Comparison of ENCODE assay signal across 1 cellular context in the genomic region with DNA sequence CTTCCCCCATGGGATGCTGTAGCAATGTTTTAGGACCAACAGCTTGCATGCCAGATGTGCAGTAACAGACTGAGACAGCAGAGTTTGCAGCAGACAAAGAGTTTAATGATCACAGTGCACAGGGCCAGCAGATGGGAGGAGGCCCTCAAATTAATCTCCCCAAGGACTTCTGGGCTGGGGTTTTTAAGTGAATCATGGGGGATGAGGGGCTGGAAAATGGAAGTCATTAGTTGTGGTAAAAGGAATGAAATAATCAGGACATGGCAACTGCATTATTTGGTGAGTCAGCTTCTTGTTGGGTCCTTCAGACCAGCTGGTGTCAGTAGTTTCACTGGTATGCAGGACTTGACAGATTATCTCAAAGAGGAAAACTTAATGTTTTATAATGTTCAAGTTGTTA.
TF ChIP-seq lines count a peak whose summit lies in the region.

No MANE protein-coding gene starts in this region.

TF ChIP-seq in K562, 482 proteins besides CTCF, POLR2A, EP300 and RAD21 (continued from another document):
- TF ChIP-seq ZNF707 (CRISPR knock-in tag; conservative IDR thresholded peaks at IDR 0.05) (no peak), CBX3 (IDR thresholded peaks at IDR 0.05; ENCODE audit: borderline replicate concordance in 1 of 2, low read length in 2 of 2) (no peak), ZKSCAN3 (CRISPR knock-in tag; IDR thresholded peaks at IDR 0.05) (no peak), TEAD4 (IDR thresholded peaks at IDR 0.05; ENCODE audit: low read length) (no peak), TEAD4 (CRISPR knock-in tag; IDR thresholded peaks at IDR 0.05; ENCODE audit: borderline replicate concordance) (no peak), ILF3 (IDR thresholded peaks at IDR 0.05; ENCODE audit: borderline replicate concordance) (no peak), NFATC3 (IDR thresholded peaks at IDR 0.05) (no peak), ARID1B (IDR thresholded peaks at IDR 0.05) (peak; percentile 10; the same call in 1 of the 2 replicates), NFRKB (IDR thresholded peaks at IDR 0.05; ENCODE audit: low read depth) (no peak), PYGO2 (tag; IDR thresholded peaks at IDR 0.05) (no peak), SMAD2 (IDR thresholded peaks at IDR 0.05; ENCODE audit: low read depth, low read length) (no peak), ZNF717 (CRISPR knock-in tag; IDR thresholded peaks at IDR 0.05) (no peak), SPI1 (IDR thresholded peaks at IDR 0.05; ENCODE audit: borderline replicate concordance, low read depth, low read length) (no peak), ZC3H11A (IDR thresholded peaks at IDR 0.05; ENCODE audit: low read depth, low read length) (no peak), JUN (IDR thresholded peaks at IDR 0.05; ENCODE audit: borderline replicate concordance, low read depth, low read length) (no peak), JUN (CRISPR knock-in tag; IDR thresholded peaks at IDR 0.05; ENCODE audit: borderline replicate concordance) (no peak), CBX2 (IDR thresholded peaks at IDR 0.05; ENCODE audit: insufficient read depth, low read length, poor library complexity, severe bottlenecking) (no peak), BCL6 (CRISPR knock-in tag; IDR thresholded peaks at IDR 0.05) (0 out of 2 replicates have a peak, but pooled peaks have one; percentile 3), ZFP1 (CRISPR knock-in tag; IDR thresholded peaks at IDR 0.05) (no peak), MAFK (IDR thresholded peaks at IDR 0.05; ENCODE audit: low read length) (peak; percentile 37; the same call in 1 of the 2 replicates), SMARCA4 (IDR thresholded peaks at IDR 0.05) (no peak), E4F1 (CRISPR knock-in tag; IDR thresholded peaks at IDR 0.05; ENCODE audit: borderline replicate concordance) (no peak), RFX5 (IDR thresholded peaks at IDR 0.05; ENCODE audit: low read depth, low read length) (no peak), PHTF2 (CRISPR knock-in tag; IDR thresholded peaks at IDR 0.05) (no peak), PURB (CRISPR knock-in tag; IDR thresholded peaks at IDR 0.05; ENCODE audit: low read depth) (no peak), BRCA1 (IDR thresholded peaks at IDR 0.05) (no peak), BRCA1 (CRISPR knock-in tag; IDR thresholded peaks at IDR 0.05) (no peak), RBM17 (IDR thresholded peaks at IDR 0.05; ENCODE audit: borderline replicate concordance, low read depth, low read length) (no peak), TRIM25 (IDR thresholded peaks at IDR 0.05; ENCODE audit: borderline replicate concordance) (no peak), SIN3A (IDR thresholded peaks at IDR 0.05; ENCODE audit: borderline replicate concordance in 2 of 2, control insufficient read depth in 1 of 2, low read depth in 2 of 2, low read length in 2 of 2) (no peak), C11orf30 (IDR thresholded peaks at IDR 0.05; ENCODE audit: low read depth) (peak; percentile 66; the same call in 1 of the 2 replicates), ZNF316 (IDR thresholded peaks at IDR 0.05) (peak; percentile 65), MED1 (CRISPR knock-in tag; IDR thresholded peaks at IDR 0.05; ENCODE audit: borderline replicate concordance) (no peak), THRA (IDR thresholded peaks at IDR 0.05) (no peak), CBFA2T3 (IDR thresholded peaks at IDR 0.05) (peak; percentile 6; the same call in 1 of the 2 replicates)
- TF ChIP-seq, protein P1, sequence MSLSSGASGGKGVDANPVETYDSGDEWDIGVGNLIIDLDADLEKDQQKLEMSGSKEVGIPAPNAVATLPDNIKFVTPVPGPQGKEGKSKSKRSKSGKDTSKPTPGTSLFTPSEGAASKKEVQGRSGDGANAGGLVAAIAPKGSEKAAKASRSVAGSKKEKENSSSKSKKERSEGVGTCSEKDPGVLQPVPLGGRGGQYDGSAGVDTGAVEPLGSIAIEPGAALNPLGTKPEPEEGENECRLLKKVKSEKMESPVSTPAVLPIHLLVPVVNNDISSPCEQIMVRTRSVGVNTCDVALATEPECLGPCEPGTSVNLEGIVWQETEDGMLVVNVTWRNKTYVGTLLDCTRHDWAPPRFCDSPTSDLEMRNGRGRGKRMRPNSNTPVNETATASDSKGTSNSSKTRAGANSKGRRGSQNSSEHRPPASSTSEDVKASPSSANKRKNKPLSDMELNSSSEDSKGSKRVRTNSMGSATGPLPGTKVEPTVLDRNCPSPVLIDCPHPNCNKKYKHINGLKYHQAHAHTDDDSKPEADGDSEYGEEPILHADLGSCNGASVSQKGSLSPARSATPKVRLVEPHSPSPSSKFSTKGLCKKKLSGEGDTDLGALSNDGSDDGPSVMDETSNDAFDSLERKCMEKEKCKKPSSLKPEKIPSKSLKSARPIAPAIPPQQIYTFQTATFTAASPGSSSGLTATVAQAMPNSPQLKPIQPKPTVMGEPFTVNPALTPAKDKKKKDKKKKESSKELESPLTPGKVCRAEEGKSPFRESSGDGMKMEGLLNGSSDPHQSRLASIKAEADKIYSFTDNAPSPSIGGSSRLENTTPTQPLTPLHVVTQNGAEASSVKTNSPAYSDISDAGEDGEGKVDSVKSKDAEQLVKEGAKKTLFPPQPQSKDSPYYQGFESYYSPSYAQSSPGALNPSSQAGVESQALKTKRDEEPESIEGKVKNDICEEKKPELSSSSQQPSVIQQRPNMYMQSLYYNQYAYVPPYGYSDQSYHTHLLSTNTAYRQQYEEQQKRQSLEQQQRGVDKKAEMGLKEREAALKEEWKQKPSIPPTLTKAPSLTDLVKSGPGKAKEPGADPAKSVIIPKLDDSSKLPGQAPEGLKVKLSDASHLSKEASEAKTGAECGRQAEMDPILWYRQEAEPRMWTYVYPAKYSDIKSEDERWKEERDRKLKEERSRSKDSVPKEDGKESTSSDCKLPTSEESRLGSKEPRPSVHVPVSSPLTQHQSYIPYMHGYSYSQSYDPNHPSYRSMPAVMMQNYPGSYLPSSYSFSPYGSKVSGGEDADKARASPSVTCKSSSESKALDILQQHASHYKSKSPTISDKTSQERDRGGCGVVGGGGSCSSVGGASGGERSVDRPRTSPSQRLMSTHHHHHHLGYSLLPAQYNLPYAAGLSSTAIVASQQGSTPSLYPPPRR (CRISPR knock-in tag; IDR thresholded peaks at IDR 0.05; ENCODE audit: borderline replicate concordance): no peak
